In the genomic region with DNA sequence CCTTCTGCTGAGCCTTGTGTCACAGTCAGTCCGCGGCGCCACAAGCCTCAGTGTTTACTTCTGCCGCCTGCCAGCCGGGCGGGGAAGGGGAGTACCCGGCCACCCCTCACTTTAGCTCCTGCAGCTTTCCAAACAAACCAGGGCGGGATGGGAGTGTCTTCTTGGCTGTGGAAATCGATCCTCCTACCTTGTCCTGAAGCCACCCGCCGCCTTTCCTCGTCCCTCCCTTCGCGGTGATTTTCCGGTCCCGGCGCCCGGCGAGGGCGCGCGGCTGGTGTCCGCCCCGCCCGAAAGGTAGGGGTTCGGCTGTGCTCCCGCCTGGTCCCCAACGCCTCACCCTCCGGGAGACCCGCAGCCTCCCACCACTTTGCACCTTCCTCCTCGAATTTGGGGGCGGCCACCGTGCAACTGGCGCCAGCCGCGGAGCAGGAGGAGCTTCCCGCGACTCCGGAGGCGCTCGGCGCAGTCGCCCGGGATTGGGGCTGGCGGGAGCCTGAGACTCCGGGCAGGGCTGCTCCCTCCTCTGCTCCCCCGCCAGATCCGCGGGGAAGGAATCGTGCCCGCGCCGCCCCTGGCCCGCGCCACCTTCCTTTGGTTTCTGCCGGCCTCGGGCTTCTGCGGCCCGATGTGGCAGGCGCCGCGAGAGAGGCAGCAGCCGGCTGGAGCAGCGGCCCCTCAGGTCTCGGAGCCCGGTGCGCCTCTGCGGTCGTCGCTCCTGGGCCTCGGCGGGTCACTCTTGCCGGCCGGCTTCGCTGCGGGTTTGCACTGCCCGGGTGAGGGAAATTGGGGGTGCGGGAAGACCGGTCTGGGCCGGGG, we compare ENCODE assay signal across 1 cellular context.
A peak's percentile ranks its signal among the peaks of the same experiment; 100 is the strongest.
TF ChIP-seq lines count a peak whose summit lies in the region.

No MANE protein-coding gene starts in this region.

TF ChIP-seq in H1, 55 proteins besides CTCF, POLR2A, EP300 and RAD21 (continued from another document):
- TF ChIP-seq SIN3A (conservative IDR thresholded peaks at IDR 0.05 in 1 of 2, IDR thresholded peaks at IDR 0.05 in 1 of 2; ENCODE audit: low read depth in 1 of 2, low read length in 2 of 2) (peak; percentile 40 to 46; a peak in 1 of 4 replicates), CEBPB (IDR thresholded peaks at IDR 0.05; ENCODE audit: low read depth, low read length) (no peak), ASH2L (IDR thresholded peaks at IDR 0.05; ENCODE audit: low read length) (peak; percentile 91), HDAC2 (IDR thresholded peaks at IDR 0.05; ENCODE audit: borderline replicate concordance in 1 of 2, low read depth in 2 of 2, low read length in 2 of 2) (peak in 1 of 2 experiments; percentile 83; a peak in 1 of 4 replicates), PHF8 (conservative IDR thresholded peaks at IDR 0.05; ENCODE audit: low read depth, low read length) (peak; percentile 40), KDM4A (IDR thresholded peaks at IDR 0.05; ENCODE audit: low read depth, low read length, severe bottlenecking) (peak; percentile 93), TAF1 (IDR thresholded peaks at IDR 0.05; ENCODE audit: low read depth, low read length) (peak; percentile 55; the same call in 1 of the 2 replicates), POLR2AphosphoS5 (IDR thresholded peaks at IDR 0.05; ENCODE audit: low read depth, low read length) (peak; percentile 44; the same call in 1 of the 2 replicates), YY1 (IDR thresholded peaks at IDR 0.05; ENCODE audit: low read depth, low read length) (no peak)
- TF ChIP-seq, protein P1, sequence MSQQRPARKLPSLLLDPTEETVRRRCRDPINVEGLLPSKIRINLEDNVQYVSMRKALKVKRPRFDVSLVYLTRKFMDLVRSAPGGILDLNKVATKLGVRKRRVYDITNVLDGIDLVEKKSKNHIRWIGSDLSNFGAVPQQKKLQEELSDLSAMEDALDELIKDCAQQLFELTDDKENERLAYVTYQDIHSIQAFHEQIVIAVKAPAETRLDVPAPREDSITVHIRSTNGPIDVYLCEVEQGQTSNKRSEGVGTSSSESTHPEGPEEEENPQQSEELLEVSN (IDR thresholded peaks at IDR 0.05), result peak; percentile 78; the same call in 1 of the 2 replicates
- TF ChIP-seq, protein P2, sequence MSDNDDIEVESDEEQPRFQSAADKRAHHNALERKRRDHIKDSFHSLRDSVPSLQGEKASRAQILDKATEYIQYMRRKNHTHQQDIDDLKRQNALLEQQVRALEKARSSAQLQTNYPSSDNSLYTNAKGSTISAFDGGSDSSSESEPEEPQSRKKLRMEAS (IDR thresholded peaks at IDR 0.05), result 0 out of 2 replicates have a peak, but pooled peaks have one; percentile 20
